In the genomic region with DNA sequence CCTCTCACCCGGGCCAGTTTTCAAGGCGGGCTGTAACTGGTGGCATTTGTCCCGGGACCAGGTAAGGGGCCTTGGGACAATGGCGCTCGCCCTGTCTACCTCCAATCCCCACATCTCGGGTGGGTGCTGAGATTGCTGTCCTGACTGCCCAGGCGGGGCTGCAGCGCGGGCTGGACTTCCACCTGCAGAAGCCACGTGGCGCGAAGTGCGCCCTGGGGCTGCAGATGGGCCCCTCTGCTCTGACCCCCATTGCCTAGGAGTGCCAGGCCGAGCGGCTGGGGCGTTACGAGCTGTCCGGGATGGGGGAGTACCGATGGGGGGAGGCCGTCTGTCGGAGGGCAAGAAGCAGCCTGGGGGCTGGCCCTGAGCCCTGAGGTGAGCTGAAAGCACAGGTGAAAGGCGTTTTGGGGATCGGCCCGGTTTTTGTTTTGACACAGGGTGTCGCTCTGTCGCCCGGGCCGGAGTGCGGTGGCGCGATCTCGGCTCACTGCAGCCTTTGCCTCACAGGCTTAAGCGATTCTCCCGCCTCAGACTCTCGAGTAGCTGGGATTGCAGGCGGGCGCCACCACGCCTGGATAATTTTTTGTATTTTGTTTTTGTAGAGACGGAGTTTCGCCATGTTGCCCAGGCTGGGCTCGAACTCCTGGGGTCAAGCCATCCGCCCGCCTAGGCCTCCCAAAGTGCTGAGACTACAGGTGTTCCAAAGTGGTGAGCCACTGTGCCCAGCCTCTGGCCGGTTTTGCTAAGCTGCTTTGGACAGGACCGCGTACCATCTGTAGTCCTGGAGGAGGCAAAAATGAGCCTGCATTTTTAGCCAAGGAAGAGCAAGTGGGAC, we compare ENCODE assay signal across 1 cellular context.
TF ChIP-seq lines count a peak whose summit lies in the region.

A gene with protein sequence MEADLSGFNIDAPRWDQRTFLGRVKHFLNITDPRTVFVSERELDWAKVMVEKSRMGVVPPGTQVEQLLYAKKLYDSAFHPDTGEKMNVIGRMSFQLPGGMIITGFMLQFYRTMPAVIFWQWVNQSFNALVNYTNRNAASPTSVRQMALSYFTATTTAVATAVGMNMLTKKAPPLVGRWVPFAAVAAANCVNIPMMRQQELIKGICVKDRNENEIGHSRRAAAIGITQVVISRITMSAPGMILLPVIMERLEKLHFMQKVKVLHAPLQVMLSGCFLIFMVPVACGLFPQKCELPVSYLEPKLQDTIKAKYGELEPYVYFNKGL (plus strand): TSS at position 16 of the 835 bp plus-strand sequence. CDS start 12,001 bp downstream, outside the sequence.

TF ChIP-seq in HEK293, 187 proteins besides CTCF, POLR2A, EP300 and RAD21 (continued from another document and continues in another):
- TF ChIP-seq, protein P1, sequence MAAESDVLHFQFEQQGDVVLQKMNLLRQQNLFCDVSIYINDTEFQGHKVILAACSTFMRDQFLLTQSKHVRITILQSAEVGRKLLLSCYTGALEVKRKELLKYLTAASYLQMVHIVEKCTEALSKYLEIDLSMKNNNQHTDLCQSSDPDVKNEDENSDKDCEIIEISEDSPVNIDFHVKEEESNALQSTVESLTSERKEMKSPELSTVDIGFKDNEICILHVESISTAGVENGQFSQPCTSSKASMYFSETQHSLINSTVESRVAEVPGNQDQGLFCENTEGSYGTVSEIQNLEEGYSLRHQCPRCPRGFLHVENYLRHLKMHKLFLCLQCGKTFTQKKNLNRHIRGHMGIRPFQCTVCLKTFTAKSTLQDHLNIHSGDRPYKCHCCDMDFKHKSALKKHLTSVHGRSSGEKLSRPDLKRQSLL (tag by site-specific recombination; IDR thresholded peaks at IDR 0.05), result no peak
- peak; percentile 92 for TF ChIP-seq ZBTB17 (tag by site-specific recombination; IDR thresholded peaks at IDR 0.05)
- no peak for TF ChIP-seq ZNF221 (tag by site-specific recombination; IDR thresholded peaks at IDR 0.05; ENCODE audit: borderline replicate concordance)
- TF ChIP-seq, protein P2, sequence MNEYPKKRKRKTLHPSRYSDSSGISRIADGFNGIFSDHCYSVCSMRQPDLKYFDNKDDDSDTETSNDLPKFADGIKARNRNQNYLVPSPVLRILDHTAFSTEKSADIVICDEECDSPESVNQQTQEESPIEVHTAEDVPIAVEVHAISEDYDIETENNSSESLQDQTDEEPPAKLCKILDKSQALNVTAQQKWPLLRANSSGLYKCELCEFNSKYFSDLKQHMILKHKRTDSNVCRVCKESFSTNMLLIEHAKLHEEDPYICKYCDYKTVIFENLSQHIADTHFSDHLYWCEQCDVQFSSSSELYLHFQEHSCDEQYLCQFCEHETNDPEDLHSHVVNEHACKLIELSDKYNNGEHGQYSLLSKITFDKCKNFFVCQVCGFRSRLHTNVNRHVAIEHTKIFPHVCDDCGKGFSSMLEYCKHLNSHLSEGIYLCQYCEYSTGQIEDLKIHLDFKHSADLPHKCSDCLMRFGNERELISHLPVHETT (tag by site-specific recombination; IDR thresholded peaks at IDR 0.05), result peak; percentile 49; the same call in 1 of the 2 replicates
- TF ChIP-seq, protein P3, sequence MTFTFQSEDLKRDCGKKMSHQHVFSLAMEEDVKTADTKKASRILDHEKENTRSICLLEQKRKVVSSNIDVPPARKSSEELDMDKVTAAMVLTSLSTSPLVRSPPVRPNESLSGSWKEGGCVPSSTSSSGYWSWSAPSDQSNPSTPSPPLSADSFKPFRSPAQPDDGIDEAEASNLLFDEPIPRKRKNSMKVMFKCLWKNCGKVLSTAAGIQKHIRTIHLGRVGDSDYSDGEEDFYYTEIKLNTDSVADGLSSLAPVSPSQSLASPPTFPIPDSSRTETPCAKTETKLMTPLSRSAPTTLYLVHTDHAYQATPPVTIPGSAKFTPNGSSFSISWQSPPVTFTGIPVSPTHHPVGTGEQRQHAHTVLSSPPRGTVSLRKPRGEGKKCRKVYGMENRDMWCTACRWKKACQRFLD (tag by site-specific recombination; IDR thresholded peaks at IDR 0.05), result no peak
- TF ChIP-seq ZNF121 (tag by site-specific recombination; IDR thresholded peaks at IDR 0.05), result peak; percentile 100
- TF ChIP-seq OSR2 (tag by site-specific recombination; IDR thresholded peaks at IDR 0.05), result no peak
- peak; percentile 51; the same call in 1 of the 2 replicates for TF ChIP-seq ZBTB11 (tag by site-specific recombination; conservative IDR thresholded peaks at IDR 0.05; ENCODE audit: low read depth)
- peak; percentile 81 for TF ChIP-seq ZNF610 (tag by site-specific recombination; IDR thresholded peaks at IDR 0.05; ENCODE audit: borderline replicate concordance)
- TF ChIP-seq ZSCAN16 (tag by site-specific recombination; IDR thresholded peaks at IDR 0.05), result no peak
- TF ChIP-seq BCL11B (tag by site-specific recombination; IDR thresholded peaks at IDR 0.05; ENCODE audit: low read depth), result peak; percentile 75
- TF ChIP-seq ZNF629 (tag by site-specific recombination; IDR thresholded peaks at IDR 0.05), result peak; percentile 34
- TF ChIP-seq ZNF2 (tag by site-specific recombination; IDR thresholded peaks at IDR 0.05), result peak; percentile 69; the same call in 1 of the 2 replicates
- peak; percentile 97 for TF ChIP-seq KLF10 (tag by site-specific recombination; IDR thresholded peaks at IDR 0.05)
- no peak for TF ChIP-seq ZNF571 (tag by site-specific recombination; IDR thresholded peaks at IDR 0.05)
- TF ChIP-seq ZNF266 (tag by site-specific recombination; IDR thresholded peaks at IDR 0.05; ENCODE audit: low read depth), result no peak
- TF ChIP-seq ZNF837 (tag by site-specific recombination; IDR thresholded peaks at IDR 0.05), result peak; percentile 41; the same call in 1 of the 2 replicates
- TF ChIP-seq KLF8 (tag by site-specific recombination; IDR thresholded peaks at IDR 0.05), result peak; percentile 89
- no peak for TF ChIP-seq TCF7L2 (IDR thresholded peaks at IDR 0.05; ENCODE audit: borderline replicate concordance, low read depth, low read length)
- 0 out of 2 replicates have a peak, but pooled peaks have one; percentile 38 for TF ChIP-seq ZBTB1 (tag by site-specific recombination; IDR thresholded peaks at IDR 0.05)
- TF ChIP-seq KLF16 (tag by site-specific recombination; IDR thresholded peaks at IDR 0.05), result peak; percentile 74
- peak; percentile 64; the same call in 1 of the 2 replicates for TF ChIP-seq ZNF324 (tag by site-specific recombination; IDR thresholded peaks at IDR 0.05)
- peak; percentile 84 for TF ChIP-seq SCRT2 (tag by site-specific recombination; IDR thresholded peaks at IDR 0.05)
- TF ChIP-seq, protein P4, sequence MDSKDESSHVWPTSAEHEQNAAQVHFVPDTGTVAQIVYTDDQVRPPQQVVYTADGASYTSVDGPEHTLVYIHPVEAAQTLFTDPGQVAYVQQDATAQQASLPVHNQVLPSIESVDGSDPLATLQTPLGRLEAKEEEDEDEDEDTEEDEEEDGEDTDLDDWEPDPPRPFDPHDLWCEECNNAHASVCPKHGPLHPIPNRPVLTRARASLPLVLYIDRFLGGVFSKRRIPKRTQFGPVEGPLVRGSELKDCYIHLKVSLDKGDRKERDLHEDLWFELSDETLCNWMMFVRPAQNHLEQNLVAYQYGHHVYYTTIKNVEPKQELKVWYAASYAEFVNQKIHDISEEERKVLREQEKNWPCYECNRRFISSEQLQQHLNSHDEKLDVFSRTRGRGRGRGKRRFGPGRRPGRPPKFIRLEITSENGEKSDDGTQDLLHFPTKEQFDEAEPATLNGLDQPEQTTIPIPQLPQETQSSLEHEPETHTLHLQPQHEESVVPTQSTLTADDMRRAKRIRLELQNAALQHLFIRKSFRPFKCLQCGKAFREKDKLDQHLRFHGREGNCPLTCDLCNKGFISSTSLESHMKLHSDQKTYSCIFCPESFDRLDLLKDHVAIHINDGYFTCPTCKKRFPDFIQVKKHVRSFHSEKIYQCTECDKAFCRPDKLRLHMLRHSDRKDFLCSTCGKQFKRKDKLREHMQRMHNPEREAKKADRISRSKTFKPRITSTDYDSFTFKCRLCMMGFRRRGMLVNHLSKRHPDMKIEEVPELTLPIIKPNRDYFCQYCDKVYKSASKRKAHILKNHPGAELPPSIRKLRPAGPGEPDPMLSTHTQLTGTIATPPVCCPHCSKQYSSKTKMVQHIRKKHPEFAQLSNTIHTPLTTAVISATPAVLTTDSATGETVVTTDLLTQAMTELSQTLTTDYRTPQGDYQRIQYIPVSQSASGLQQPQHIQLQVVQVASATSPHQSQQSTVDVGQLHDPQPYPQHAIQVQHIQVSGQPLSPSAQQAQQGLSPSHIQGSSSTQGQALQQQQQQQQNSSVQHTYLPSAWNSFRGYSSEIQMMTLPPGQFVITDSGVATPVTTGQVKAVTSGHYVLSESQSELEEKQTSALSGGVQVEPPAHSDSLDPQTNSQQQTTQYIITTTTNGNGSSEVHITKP (tag by site-specific recombination; IDR thresholded peaks at IDR 0.05), result peak; percentile 43
- TF ChIP-seq ZNF132 (tag by site-specific recombination; IDR thresholded peaks at IDR 0.05; ENCODE audit: borderline replicate concordance), result no peak
- peak; percentile 66 for TF ChIP-seq MZF1 (tag by site-specific recombination; IDR thresholded peaks at IDR 0.05; ENCODE audit: borderline replicate concordance)
- peak; percentile 83 for TF ChIP-seq ZBTB7A (tag by site-specific recombination; IDR thresholded peaks at IDR 0.05; ENCODE audit: low read depth)
- peak; percentile 71; the same call in 1 of the 2 replicates for TF ChIP-seq GLI4 (tag by site-specific recombination; IDR thresholded peaks at IDR 0.05)
- no peak for TF ChIP-seq ZNF596 (tag by site-specific recombination; IDR thresholded peaks at IDR 0.05)
- peak; percentile 24; the same call in 1 of the 2 replicates for TF ChIP-seq ZSCAN23 (tag by site-specific recombination; IDR thresholded peaks at IDR 0.05)
- TF ChIP-seq EGR2 (tag by site-specific recombination; IDR thresholded peaks at IDR 0.05; ENCODE audit: low read depth), result 0 out of 2 replicates have a peak, but pooled peaks have one; percentile 2
- TF ChIP-seq OVOL3 (tag by site-specific recombination; IDR thresholded peaks at IDR 0.05), result peak; percentile 70; the same call in 1 of the 2 replicates
- peak; percentile 82 for TF ChIP-seq BCL11A (tag by site-specific recombination; IDR thresholded peaks at IDR 0.05; ENCODE audit: low read depth)
- peak; percentile 95 for TF ChIP-seq ZBTB8A (tag by site-specific recombination; IDR thresholded peaks at IDR 0.05)
- peak; percentile 18; the same call in 1 of the 2 replicates for TF ChIP-seq ZSCAN5A (tag by site-specific recombination; IDR thresholded peaks at IDR 0.05)
- TF ChIP-seq ZBTB26 (tag by site-specific recombination; optimal IDR thresholded peaks at IDR 0.05), result peak; percentile 14
- TF ChIP-seq ZNF335 (tag by site-specific recombination; conservative IDR thresholded peaks at IDR 0.05), result peak; percentile 71
- TF ChIP-seq, protein P5, sequence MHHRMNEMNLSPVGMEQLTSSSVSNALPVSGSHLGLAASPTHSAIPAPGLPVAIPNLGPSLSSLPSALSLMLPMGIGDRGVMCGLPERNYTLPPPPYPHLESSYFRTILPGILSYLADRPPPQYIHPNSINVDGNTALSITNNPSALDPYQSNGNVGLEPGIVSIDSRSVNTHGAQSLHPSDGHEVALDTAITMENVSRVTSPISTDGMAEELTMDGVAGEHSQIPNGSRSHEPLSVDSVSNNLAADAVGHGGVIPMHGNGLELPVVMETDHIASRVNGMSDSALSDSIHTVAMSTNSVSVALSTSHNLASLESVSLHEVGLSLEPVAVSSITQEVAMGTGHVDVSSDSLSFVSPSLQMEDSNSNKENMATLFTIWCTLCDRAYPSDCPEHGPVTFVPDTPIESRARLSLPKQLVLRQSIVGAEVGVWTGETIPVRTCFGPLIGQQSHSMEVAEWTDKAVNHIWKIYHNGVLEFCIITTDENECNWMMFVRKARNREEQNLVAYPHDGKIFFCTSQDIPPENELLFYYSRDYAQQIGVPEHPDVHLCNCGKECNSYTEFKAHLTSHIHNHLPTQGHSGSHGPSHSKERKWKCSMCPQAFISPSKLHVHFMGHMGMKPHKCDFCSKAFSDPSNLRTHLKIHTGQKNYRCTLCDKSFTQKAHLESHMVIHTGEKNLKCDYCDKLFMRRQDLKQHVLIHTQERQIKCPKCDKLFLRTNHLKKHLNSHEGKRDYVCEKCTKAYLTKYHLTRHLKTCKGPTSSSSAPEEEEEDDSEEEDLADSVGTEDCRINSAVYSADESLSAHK (tag by site-specific recombination; IDR thresholded peaks at IDR 0.05), result 0 out of 2 replicates have a peak, but pooled peaks have one; percentile 7
- TF ChIP-seq SP7 (tag by site-specific recombination; IDR thresholded peaks at IDR 0.05), result peak; percentile 52; the same call in 1 of the 2 replicates
